28 cellular contexts compared by ENCODE assay signal in the genomic region with DNA sequence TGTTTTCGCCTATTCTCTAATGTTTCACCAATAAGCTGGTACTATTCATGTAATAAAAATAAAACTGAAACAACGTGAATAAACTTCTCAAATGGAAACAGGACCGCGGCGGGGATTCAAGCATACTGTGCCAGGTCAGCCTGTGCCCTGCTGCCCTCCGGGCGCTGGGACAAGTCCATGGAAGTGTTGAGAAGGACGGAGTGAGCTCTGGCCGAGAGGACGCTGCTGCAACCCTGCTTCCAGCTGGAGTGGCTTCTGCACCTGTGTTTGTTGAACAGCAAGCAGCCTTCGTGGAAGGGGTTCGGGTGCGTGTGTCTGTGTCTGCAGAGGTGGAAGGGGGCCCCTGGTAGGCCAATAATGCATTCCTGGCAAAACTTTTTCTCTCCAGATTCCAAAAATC.
"Had no signal": no experiment of that assay in that cellular context is flagged by ENCODE, and none has a peak within 500 bp of the region (broad histone marks: within the 10 kb centered on the region; RNA-seq: fewer than 3 reads in every experiment).

No MANE protein-coding gene starts in this region.

- ATAC-seq: activated CD4-positive, CD25-positive, alpha-beta regulatory T cell treated with anti-CD3 and anti-CD28 coated beads, Interleukin-2, amount 50 U/mL, for 24 hours; activated naive CD4-positive, alpha-beta T cell treated with anti-CD3 and anti-CD28 coated beads, Interleukin-2, amount 50 U/mL, for 72 hours; activated T-cell treated with anti-CD3 and anti-CD28 coated beads, Interleukin-2, amount 50 U/mL, for 72 hours; heart right ventricle; left lung; psoas muscle; SK-N-SH treated with all-trans-retinoic acid at 6 μM for 48 hours; T-helper 17 cell had no signal

- H3K27me3 Mint-ChIP-seq: activated CD4-positive, alpha-beta memory T cell treated with anti-CD3 and anti-CD28 coated beads for 36 hours had no signal

- H3K9me3 ChIP-seq: breast epithelium, left lung, psoas muscle, transverse colon had no signal

- H3K36me3 ChIP-seq: breast epithelium, heart right ventricle, left lung, transverse colon, WERI-Rb-1 had no signal

- H3K4me1 ChIP-seq: breast epithelium, left lung, parathyroid adenoma, psoas muscle, transverse colon had no signal

- H3K27ac ChIP-seq: breast epithelium, heart right ventricle, left lung, parathyroid adenoma, psoas muscle, transverse colon, WERI-Rb-1 had no signal

- H3K27ac Mint-ChIP-seq: activated CD4-positive, alpha-beta memory T cell treated with anti-CD3 and anti-CD28 coated beads for 36 hours; activated naive CD4-positive, alpha-beta T cell treated with anti-CD3 and anti-CD28 coated beads, Interleukin-2, amount 50 U/mL, for 72 hours; activated T-cell treated with anti-CD3 and anti-CD28 coated beads, Interleukin-2, amount 50 U/mL, for 72 hours; naive B cell; nephron progenitor cell; T-helper 17 cell had no signal

- H3K4me1 Mint-ChIP-seq: naive B cell had no signal

- H3K9ac ChIP-seq: parathyroid adenoma had no signal

- H3K27me3 ChIP-seq: transverse colon had no signal

- H2AFZ ChIP-seq: parathyroid adenoma had no signal

- H3K4me3 ChIP-seq: breast epithelium, heart right ventricle, left lung, lung, psoas muscle, transverse colon had no signal

- H3K4me3 Mint-ChIP-seq: activated CD4-positive, alpha-beta memory T cell treated with anti-CD3 and anti-CD28 coated beads for 36 hours; activated T-cell treated with anti-CD3 and anti-CD28 coated beads, Interleukin-2, amount 50 U/mL, for 72 hours; nephron progenitor cell; T-helper 17 cell had no signal

- DNase-seq: activated CD4-positive, alpha-beta memory T cell treated with anti-CD3 and anti-CD28 coated beads for 36 hours; activated CD4-positive, alpha-beta T cell treated with anti-CD3 and anti-CD28 coated beads for 48 hours; activated naive CD4-positive, alpha-beta T cell; activated T-cell treated with anti-CD3 and anti-CD28 coated beads for 4 hours; activated T-cell treated with anti-CD3 and anti-CD28 coated beads, Interleukin-2, amount 50 U/mL, for 72 hours; central memory CD4-positive, alpha-beta T cell; dermis blood vessel endothelial cell; effector memory CD4-positive, alpha-beta T cell; erythroblast; heart right ventricle; kidney glomerular epithelial cell; left lung; mesendoderm; naive B cell; nephron progenitor cell; psoas muscle; stimulated activated CD4-positive, alpha-beta T cell treated with anti-CD3 and anti-CD28 coated beads, Interleukin-2, amount 100 ng/mL, for 48 hours; stimulated activated naive CD4-positive, alpha-beta T cell treated with Interleukin-2 at 50 U/mL for 16 hours; T-helper 17 cell; T1000; transverse colon; WERI-Rb-1 had no signal

- H3K36me3 Mint-ChIP-seq: activated CD4-positive, alpha-beta memory T cell treated with anti-CD3 and anti-CD28 coated beads for 36 hours; activated naive CD4-positive, alpha-beta T cell treated with anti-CD3 and anti-CD28 coated beads, Interleukin-2, amount 50 U/mL, for 72 hours; naive B cell had no signal

- H3K9me3 Mint-ChIP-seq: activated CD4-positive, alpha-beta memory T cell treated with anti-CD3 and anti-CD28 coated beads for 36 hours; activated naive CD4-positive, alpha-beta T cell treated with anti-CD3 and anti-CD28 coated beads, Interleukin-2, amount 50 U/mL, for 72 hours; activated T-cell treated with anti-CD3 and anti-CD28 coated beads, Interleukin-2, amount 50 U/mL, for 72 hours; nephron progenitor cell had no signal
